Comparison of ENCODE assay signal across 1 cellular context in the genomic region with DNA sequence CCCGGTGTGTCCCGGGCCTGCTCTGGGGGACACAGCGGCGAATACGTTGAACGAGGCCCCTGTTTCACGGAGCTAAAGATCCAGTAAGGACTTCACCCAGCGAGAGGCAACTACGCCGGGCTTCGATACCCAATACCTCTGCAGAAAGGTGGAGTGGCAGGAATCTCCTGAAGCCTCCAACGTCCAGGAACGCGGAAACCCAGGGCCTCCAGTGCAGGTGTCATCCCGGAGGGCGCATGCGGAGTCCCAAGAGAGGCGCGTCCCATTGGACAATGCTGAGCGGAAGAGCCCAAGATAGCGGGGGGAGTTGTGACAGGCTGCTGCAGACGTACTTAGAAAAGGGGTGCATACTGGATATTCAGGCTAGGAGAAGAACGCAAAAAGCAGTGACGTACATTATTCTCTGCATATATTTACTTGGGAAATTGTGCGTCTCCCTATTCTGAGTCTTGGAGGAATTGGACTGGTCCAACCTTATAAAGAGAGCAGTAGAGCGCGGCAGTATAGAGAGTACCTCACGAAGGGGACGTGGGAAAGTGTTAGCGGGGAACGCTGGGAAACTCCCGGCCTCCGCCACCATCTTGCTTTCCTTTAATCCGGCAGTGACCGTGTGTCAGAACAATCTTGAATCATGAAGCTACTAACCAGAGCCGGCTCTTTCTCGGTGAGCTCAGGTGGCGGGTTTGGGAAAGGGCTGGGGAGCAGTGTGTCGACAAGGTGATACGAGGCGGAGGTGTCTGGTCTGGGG.
A peak's percentile ranks its signal among the peaks of the same experiment; 100 is the strongest.
TF ChIP-seq lines count a peak whose summit lies in the region.

A gene (plus strand): TSS at position 569 of the 748 bp plus-strand sequence. CDS start 63 bp downstream, at position 632.

TF ChIP-seq in K562, 482 proteins besides CTCF, POLR2A, EP300 and RAD21 (continued from another document and continues in another):
- TF ChIP-seq, protein P1, sequence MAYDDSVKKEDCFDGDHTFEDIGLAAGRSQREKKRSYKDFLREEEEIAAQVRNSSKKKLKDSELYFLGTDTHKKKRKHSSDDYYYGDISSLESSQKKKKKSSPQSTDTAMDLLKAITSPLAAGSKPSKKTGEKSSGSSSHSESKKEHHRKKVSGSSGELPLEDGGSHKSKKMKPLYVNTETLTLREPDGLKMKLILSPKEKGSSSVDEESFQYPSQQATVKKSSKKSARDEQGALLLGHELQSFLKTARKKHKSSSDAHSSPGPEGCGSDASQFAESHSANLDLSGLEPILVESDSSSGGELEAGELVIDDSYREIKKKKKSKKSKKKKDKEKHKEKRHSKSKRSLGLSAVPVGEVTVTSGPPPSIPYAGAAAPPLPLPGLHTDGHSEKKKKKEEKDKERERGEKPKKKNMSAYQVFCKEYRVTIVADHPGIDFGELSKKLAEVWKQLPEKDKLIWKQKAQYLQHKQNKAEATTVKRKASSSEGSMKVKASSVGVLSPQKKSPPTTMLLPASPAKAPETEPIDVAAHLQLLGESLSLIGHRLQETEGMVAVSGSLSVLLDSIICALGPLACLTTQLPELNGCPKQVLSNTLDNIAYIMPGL (CRISPR knock-in tag; IDR thresholded peaks at IDR 0.05), result no peak
- no peak for TF ChIP-seq TFAM (CRISPR knock-in tag; conservative IDR thresholded peaks at IDR 0.05)
- TF ChIP-seq STAG1 (CRISPR knock-in tag; IDR thresholded peaks at IDR 0.05; ENCODE audit: borderline replicate concordance), result no peak
- TF ChIP-seq CBX5 (IDR thresholded peaks at IDR 0.05; ENCODE audit: borderline replicate concordance, low read depth), result no peak
- TF ChIP-seq ZNF12 (CRISPR knock-in tag; IDR thresholded peaks at IDR 0.05), result no peak
- TF ChIP-seq SIN3A (IDR thresholded peaks at IDR 0.05; ENCODE audit: borderline replicate concordance in 2 of 2, control insufficient read depth in 1 of 2, low read depth in 2 of 2, low read length in 2 of 2), result peak; percentile 58 to 84; a peak in 3 of 4 replicates
- TF ChIP-seq MYNN (IDR thresholded peaks at IDR 0.05), result no peak
- no peak for TF ChIP-seq MYNN (CRISPR knock-in tag; IDR thresholded peaks at IDR 0.05)
- TF ChIP-seq, protein P2, sequence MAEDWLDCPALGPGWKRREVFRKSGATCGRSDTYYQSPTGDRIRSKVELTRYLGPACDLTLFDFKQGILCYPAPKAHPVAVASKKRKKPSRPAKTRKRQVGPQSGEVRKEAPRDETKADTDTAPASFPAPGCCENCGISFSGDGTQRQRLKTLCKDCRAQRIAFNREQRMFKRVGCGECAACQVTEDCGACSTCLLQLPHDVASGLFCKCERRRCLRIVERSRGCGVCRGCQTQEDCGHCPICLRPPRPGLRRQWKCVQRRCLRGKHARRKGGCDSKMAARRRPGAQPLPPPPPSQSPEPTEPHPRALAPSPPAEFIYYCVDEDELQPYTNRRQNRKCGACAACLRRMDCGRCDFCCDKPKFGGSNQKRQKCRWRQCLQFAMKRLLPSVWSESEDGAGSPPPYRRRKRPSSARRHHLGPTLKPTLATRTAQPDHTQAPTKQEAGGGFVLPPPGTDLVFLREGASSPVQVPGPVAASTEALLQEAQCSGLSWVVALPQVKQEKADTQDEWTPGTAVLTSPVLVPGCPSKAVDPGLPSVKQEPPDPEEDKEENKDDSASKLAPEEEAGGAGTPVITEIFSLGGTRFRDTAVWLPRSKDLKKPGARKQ (CRISPR knock-in tag; IDR thresholded peaks at IDR 0.05), result no peak
- TF ChIP-seq ILK (tag; IDR thresholded peaks at IDR 0.05; ENCODE audit: borderline replicate concordance, low read depth), result no peak
- TF ChIP-seq, protein P3, sequence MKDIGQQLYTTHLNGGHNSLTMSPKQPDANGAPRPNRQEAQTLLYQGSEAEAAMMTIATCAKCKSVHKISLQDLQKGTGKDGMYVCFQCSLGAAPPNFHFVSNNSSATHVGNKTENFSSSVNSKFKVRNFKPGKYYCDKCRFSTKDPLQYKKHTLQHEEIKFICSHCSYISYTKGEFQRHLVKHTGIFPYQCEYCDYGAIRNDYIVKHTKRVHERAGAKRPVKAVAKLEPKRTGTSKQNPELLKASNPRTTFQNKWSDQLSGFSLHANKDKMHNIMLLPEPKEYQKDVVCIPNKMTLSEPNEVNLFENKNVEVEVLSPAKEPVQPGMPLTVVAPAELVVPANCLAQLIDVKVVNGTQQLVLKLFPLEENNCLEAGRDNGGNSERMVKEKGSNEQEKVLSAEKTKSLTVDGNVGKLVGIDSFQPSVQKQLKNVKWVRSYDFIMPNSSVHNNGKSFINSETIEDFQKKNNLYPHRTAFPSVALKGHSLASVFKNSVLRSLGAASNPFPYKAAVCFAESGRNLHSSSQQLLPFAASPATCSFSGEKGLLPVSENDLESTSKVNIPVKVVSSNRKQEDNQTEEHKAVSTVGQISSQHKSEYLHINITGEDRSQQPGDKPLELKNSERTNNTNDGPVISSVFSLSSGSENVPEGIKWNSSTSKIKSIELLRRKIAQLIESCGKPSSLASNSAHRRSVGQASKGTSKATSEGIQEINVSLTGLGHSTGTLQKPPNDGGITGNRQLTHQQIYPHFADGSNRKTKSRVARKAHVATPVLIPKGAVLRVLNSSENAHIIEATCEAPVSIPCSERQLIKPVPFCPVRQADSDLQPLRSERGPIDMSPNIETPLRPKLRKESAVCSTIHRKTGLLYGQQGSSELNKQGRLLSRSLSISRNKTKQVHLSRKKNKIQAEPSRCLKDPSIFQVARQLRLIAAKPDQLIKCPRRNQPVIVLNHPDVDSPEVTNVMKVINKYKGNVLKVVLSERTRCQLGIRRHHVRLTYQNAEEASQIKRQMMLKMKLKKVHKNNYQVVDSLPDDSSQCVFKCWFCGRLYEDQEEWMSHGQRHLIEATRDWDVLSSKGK (CRISPR knock-in tag; IDR thresholded peaks at IDR 0.05), result no peak
- no peak for TF ChIP-seq EWSR1 (IDR thresholded peaks at IDR 0.05; ENCODE audit: borderline replicate concordance, low read depth, partially characterized antibody)
- TF ChIP-seq ELF4 (CRISPR knock-in tag; IDR thresholded peaks at IDR 0.05), result no peak
- TF ChIP-seq DPF2 (IDR thresholded peaks at IDR 0.05), result 0 out of 2 replicates have a peak, but pooled peaks have one; percentile 66
- TF ChIP-seq, protein P4, sequence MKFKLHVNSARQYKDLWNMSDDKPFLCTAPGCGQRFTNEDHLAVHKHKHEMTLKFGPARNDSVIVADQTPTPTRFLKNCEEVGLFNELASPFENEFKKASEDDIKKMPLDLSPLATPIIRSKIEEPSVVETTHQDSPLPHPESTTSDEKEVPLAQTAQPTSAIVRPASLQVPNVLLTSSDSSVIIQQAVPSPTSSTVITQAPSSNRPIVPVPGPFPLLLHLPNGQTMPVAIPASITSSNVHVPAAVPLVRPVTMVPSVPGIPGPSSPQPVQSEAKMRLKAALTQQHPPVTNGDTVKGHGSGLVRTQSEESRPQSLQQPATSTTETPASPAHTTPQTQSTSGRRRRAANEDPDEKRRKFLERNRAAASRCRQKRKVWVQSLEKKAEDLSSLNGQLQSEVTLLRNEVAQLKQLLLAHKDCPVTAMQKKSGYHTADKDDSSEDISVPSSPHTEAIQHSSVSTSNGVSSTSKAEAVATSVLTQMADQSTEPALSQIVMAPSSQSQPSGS (CRISPR knock-in tag; IDR thresholded peaks at IDR 0.05), result no peak
- peak; percentile 98 for TF ChIP-seq TBP (optimal IDR thresholded peaks at IDR 0.05; ENCODE audit: low read depth, low read length)
- peak in 1 of 2 experiments; percentile 11; a peak in 1 of 4 replicates for TF ChIP-seq TRIM24 (IDR thresholded peaks at IDR 0.05)
- TF ChIP-seq, protein P5, sequence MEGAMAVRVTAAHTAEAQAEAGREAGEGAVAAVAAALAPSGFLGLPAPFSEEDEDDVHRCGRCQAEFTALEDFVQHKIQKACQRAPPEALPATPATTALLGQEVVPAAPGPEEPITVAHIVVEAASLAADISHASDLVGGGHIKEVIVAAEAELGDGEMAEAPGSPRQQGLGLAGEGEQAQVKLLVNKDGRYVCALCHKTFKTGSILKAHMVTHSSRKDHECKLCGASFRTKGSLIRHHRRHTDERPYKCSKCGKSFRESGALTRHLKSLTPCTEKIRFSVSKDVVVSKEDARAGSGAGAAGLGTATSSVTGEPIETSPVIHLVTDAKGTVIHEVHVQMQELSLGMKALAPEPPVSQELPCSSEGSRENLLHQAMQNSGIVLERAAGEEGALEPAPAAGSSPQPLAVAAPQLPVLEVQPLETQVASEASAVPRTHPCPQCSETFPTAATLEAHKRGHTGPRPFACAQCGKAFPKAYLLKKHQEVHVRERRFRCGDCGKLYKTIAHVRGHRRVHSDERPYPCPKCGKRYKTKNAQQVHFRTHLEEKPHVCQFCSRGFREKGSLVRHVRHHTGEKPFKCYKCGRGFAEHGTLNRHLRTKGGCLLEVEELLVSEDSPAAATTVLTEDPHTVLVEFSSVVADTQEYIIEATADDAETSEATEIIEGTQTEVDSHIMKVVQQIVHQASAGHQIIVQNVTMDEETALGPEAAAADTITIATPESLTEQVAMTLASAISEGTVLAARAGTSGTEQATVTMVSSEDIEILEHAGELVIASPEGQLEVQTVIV (CRISPR knock-in tag; IDR thresholded peaks at IDR 0.05; ENCODE audit: borderline replicate concordance), result no peak
- TF ChIP-seq HEY1 (CRISPR knock-in tag; IDR thresholded peaks at IDR 0.05; ENCODE audit: borderline replicate concordance), result no peak
- TF ChIP-seq TAF9B (IDR thresholded peaks at IDR 0.05; ENCODE audit: partially characterized antibody), result peak; percentile 83
- TF ChIP-seq, protein P6, sequence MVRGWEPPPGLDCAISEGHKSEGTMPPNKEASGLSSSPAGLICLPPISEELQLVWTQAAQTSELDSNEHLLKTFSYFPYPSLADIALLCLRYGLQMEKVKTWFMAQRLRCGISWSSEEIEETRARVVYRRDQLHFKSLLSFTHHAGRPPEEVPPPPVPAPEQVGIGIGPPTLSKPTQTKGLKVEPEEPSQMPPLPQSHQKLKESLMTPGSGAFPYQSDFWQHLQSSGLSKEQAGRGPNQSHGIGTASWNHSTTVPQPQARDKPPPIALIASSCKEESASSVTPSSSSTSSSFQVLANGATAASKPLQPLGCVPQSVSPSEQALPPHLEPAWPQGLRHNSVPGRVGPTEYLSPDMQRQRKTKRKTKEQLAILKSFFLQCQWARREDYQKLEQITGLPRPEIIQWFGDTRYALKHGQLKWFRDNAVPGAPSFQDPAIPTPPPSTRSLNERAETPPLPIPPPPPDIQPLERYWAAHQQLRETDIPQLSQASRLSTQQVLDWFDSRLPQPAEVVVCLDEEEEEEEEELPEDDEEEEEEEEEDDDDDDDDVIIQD (CRISPR knock-in tag; IDR thresholded peaks at IDR 0.05), result no peak
- TF ChIP-seq IFI16 (CRISPR knock-in tag; IDR thresholded peaks at IDR 0.05), result no peak
- TF ChIP-seq, protein P7, sequence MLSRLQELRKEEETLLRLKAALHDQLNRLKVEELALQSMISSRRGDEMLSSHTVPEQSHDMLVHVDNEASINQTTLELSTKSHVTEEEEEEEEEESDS (CRISPR knock-in tag; IDR thresholded peaks at IDR 0.05), result no peak
- TF ChIP-seq ZNF75A (CRISPR knock-in tag; IDR thresholded peaks at IDR 0.05), result no peak
- TF ChIP-seq, protein P8, sequence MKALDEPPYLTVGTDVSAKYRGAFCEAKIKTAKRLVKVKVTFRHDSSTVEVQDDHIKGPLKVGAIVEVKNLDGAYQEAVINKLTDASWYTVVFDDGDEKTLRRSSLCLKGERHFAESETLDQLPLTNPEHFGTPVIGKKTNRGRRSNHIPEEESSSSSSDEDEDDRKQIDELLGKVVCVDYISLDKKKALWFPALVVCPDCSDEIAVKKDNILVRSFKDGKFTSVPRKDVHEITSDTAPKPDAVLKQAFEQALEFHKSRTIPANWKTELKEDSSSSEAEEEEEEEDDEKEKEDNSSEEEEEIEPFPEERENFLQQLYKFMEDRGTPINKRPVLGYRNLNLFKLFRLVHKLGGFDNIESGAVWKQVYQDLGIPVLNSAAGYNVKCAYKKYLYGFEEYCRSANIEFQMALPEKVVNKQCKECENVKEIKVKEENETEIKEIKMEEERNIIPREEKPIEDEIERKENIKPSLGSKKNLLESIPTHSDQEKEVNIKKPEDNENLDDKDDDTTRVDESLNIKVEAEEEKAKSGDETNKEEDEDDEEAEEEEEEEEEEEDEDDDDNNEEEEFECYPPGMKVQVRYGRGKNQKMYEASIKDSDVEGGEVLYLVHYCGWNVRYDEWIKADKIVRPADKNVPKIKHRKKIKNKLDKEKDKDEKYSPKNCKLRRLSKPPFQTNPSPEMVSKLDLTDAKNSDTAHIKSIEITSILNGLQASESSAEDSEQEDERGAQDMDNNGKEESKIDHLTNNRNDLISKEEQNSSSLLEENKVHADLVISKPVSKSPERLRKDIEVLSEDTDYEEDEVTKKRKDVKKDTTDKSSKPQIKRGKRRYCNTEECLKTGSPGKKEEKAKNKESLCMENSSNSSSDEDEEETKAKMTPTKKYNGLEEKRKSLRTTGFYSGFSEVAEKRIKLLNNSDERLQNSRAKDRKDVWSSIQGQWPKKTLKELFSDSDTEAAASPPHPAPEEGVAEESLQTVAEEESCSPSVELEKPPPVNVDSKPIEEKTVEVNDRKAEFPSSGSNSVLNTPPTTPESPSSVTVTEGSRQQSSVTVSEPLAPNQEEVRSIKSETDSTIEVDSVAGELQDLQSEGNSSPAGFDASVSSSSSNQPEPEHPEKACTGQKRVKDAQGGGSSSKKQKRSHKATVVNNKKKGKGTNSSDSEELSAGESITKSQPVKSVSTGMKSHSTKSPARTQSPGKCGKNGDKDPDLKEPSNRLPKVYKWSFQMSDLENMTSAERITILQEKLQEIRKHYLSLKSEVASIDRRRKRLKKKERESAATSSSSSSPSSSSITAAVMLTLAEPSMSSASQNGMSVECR (CRISPR knock-in tag; IDR thresholded peaks at IDR 0.05), result peak; percentile 36; the same call in 1 of the 2 replicates
- TF ChIP-seq, protein P9, sequence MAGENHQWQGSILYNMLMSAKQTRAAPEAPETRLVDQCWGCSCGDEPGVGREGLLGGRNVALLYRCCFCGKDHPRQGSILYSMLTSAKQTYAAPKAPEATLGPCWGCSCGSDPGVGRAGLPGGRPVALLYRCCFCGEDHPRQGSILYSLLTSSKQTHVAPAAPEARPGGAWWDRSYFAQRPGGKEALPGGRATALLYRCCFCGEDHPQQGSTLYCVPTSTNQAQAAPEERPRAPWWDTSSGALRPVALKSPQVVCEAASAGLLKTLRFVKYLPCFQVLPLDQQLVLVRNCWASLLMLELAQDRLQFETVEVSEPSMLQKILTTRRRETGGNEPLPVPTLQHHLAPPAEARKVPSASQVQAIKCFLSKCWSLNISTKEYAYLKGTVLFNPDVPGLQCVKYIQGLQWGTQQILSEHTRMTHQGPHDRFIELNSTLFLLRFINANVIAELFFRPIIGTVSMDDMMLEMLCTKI (IDR thresholded peaks at IDR 0.05; ENCODE audit: partially characterized antibody), result no peak
- no peak for TF ChIP-seq POU5F1 (IDR thresholded peaks at IDR 0.05; ENCODE audit: borderline replicate concordance, low read depth, low read length, partially characterized antibody)
- TF ChIP-seq ZNF707 (CRISPR knock-in tag; conservative IDR thresholded peaks at IDR 0.05), result no peak
- peak; percentile 53 for TF ChIP-seq HNRNPLL (IDR thresholded peaks at IDR 0.05; ENCODE audit: low read depth, low read length, poor library complexity, severe bottlenecking)
- no peak for TF ChIP-seq SNRNP70 (optimal IDR thresholded peaks at IDR 0.05; ENCODE audit: low read depth, low read length)
- TF ChIP-seq CREBBP (IDR thresholded peaks at IDR 0.05; ENCODE audit: low read depth, low read length), result no peak
- TF ChIP-seq CCAR2 (IDR thresholded peaks at IDR 0.05; ENCODE audit: low read depth, low read length), result no peak
- TF ChIP-seq POLR2AphosphoS2 (IDR thresholded peaks at IDR 0.05; ENCODE audit: low read length), result no peak; the same call in 1 of the 2 replicates
- TF ChIP-seq CC2D1A (IDR thresholded peaks at IDR 0.05), result no peak
- TF ChIP-seq ZC3H11A (IDR thresholded peaks at IDR 0.05; ENCODE audit: low read depth, low read length), result no peak
- 0 out of 2 replicates have a peak, but pooled peaks have one; percentile 43 for TF ChIP-seq HDAC8 (tag; IDR thresholded peaks at IDR 0.05)
- no peak for TF ChIP-seq ARID1B (IDR thresholded peaks at IDR 0.05)
- TF ChIP-seq MYBL2 (IDR thresholded peaks at IDR 0.05; ENCODE audit: low read depth), result no peak
- no peak for TF ChIP-seq MYBL2 (CRISPR knock-in tag; IDR thresholded peaks at IDR 0.05; ENCODE audit: borderline replicate concordance)
- no peak for TF ChIP-seq POLR3A (IDR thresholded peaks at IDR 0.05; ENCODE audit: borderline replicate concordance, extremely low read depth, insufficient read depth, insufficient read length)
- no peak for TF ChIP-seq PURB (CRISPR knock-in tag; IDR thresholded peaks at IDR 0.05; ENCODE audit: low read depth)
